Comparison of ENCODE assay signal across 1 cellular context in genomic region chr16:81314603-81315270, GRCh38.
TF ChIP-seq lines count a peak whose summit lies in the region.

Gene GAN (plus strand): TSS chr16:81314962. CDS start chr16:81315114, 152 bp downstream.

TF ChIP-seq in GM12878, 131 proteins besides CTCF, POLR2A, EP300 and RAD21 (continued from another document):
- TF ChIP-seq MEF2B (IDR thresholded peaks at IDR 0.05; ENCODE audit: partially characterized antibody, poor library complexity, severe bottlenecking) (no peak), TCF12 (IDR thresholded peaks at IDR 0.05; ENCODE audit: low read depth, low read length) (peak; percentile 50; the same call in 1 of the 2 replicates), MLLT1 (IDR thresholded peaks at IDR 0.05) (peak; percentile 70; the same call in 1 of the 2 replicates), PML (IDR thresholded peaks at IDR 0.05; ENCODE audit: low read length) (peak; percentile 90), SMAD1 (IDR thresholded peaks at IDR 0.05; ENCODE audit: low read depth, partially characterized antibody) (peak; percentile 25), FOS (IDR thresholded peaks at IDR 0.05; ENCODE audit: borderline replicate concordance, extremely low read depth, insufficient read length) (no peak), ETV6 (conservative IDR thresholded peaks at IDR 0.05 in 1 of 2, IDR thresholded peaks at IDR 0.05 in 1 of 2; ENCODE audit: borderline replicate concordance in 1 of 2, low read depth in 1 of 2) (no peak)
